Comparison of ENCODE assay signal across 8 cellular contexts in genomic region chr7:66075590-66076458, GRCh38. TPM values are rescaled to one million over a fixed set of nuclear protein-coding genes. Genes with fewer than 3 reads are reported as not detected.
A peak's percentile ranks its signal among the peaks of the same experiment; 100 is the strongest.
DNase-seq lines count a peak whose midpoint lies in the region; ATAC-seq, FAIRE-seq and TF ChIP-seq lines count a peak whose summit lies in the region.

Gene ASL, plus strand, starts transcription at chr7:66075819. Its CDS starts 263 bp downstream, at chr7:66076082.

- H3K4me3 ChIP-seq in bronchial epithelial cell (ENCODE audit: low read depth, low read length) (peak within 1 kb of the TSS; percentile 95), smooth muscle cell (peak within 1 kb of the TSS; percentile 90)

- H3K4me2 ChIP-seq in smooth muscle cell = peak within 1 kb of the TSS; percentile 97

- peak within 1 kb of the TSS; percentile 96 for H3K27ac Mint-ChIP-seq in WTC11

- peak; percentile 98 for ATAC-seq in GM18868 (IDR thresholded peaks at IDR 0.05; ENCODE audit: unreplicated experiment)
- peak; percentile 99 for ATAC-seq in HG03103 (IDR thresholded peaks at IDR 0.05; ENCODE audit: low read depth, unreplicated experiment)
- peak; percentile 99 for ATAC-seq in WTC11

- peaks cover 11% of the 10 kb centered on the region for H3K79me2 ChIP-seq in smooth muscle cell (ENCODE audit: low read depth)

- DNase-seq in ACHN (peak; percentile 96), NCI-H2227 (lab: John Stamatoyannopoulos, UW; ENCODE audit: unreplicated experiment) (peak; percentile 97), WTC11 (ENCODE audit: low spot score) (peak; percentile 96), bronchial epithelial cell (ENCODE audit: low read depth) (peak; percentile 79), iPS-NIHi7 (ENCODE audit: extremely low spot score) (peak; percentile 100), smooth muscle cell (lab: John Stamatoyannopoulos, UW; ENCODE audit: unreplicated experiment) (peak; percentile 74)

- peaks cover 2% of the 10 kb centered on the region for H3K36me3 ChIP-seq in bronchial epithelial cell (ENCODE audit: control insufficient read depth, insufficient read depth, low read length)
- H3K36me3 ChIP-seq in smooth muscle cell (ENCODE audit: low read depth) = no peaks in the 10 kb centered on the region

- 1% methylated on average over 42 of the region's 67 CpGs for WGBS in smooth muscle cell (ENCODE audit: low lambda C conversion rate)

- H3F3A ChIP-seq in smooth muscle cell (ENCODE audit: low read depth) = no peaks in the 10 kb centered on the region

- H3K9ac ChIP-seq in smooth muscle cell (ENCODE audit: low read depth) = peak within 1 kb of the TSS; percentile 71

- no peaks in the 10 kb centered on the region for H3K9me3 ChIP-seq in smooth muscle cell (replicated peaks; ENCODE audit: low read depth)

- H2AFZ ChIP-seq in smooth muscle cell (ENCODE audit: low read depth) = peak within 1 kb of the TSS; percentile 91

- H3K9me3 Mint-ChIP-seq in WTC11 = no peaks in the 10 kb centered on the region

- no peak for FAIRE-seq in bronchial epithelial cell (lab: Jason Lieb, UNC)

- H3K4me1 Mint-ChIP-seq in WTC11 = peaks cover 8% of the 10 kb centered on the region

- H3K27me3 ChIP-seq in bronchial epithelial cell (ENCODE audit: control insufficient read depth, insufficient read depth, low read length) (no peaks in the 10 kb centered on the region), smooth muscle cell (ENCODE audit: low read depth) (no peaks in the 10 kb centered on the region)

- peaks cover 5% of the 10 kb centered on the region for H3K4me1 ChIP-seq in smooth muscle cell (ENCODE audit: low read depth)

- peaks cover 3% of the 10 kb centered on the region; the same call in 1 of the 2 replicates for H3K27me3 Mint-ChIP-seq in WTC11 (ENCODE audit: low read depth)

- in situ Hi-C loops in ACHN (cut with HindIII; ENCODE audit: low pct_ligation_motif_present, low pct_unique_long_range_greater_than_20kb, low sequenced_read_pairs) = no loop called here

- POLR2A ChIA-PET in WTC11 (lab: Charles Lee) = interaction anchor here (0.6 to 1.5 kb wide), 6 partner anchors 32 to 617 kb away, joined by 3 to 7 read pairs (median 4); partner anchors contain the start of gene TPST1

- H3K36me3 Mint-ChIP-seq in WTC11 = no peaks in the 10 kb centered on the region

- CTCF ChIA-PET in WTC11 (lab: Charles Lee) = interaction anchor here (0.5 to 2.0 kb wide), 4 partner anchors 8 to 338 kb away, joined by 3 to 8 read pairs (median 4); no protein-coding TSS in a partner anchor

- no peak within 1 kb of the TSS for H3K27ac ChIP-seq in smooth muscle cell (ENCODE audit: low read depth)

- peak within 1 kb of the TSS; percentile 83 for H3K4me3 Mint-ChIP-seq in WTC11

- TF ChIP-seq CTCF in WTC11 (IDR thresholded peaks at IDR 0.05) (no peak), bronchial epithelial cell (IDR thresholded peaks at IDR 0.05; ENCODE audit: insufficient read depth, low read length, severe bottlenecking) (no peak), smooth muscle cell (IDR thresholded peaks at IDR 0.05; ENCODE audit: borderline replicate concordance, insufficient read depth, poor library complexity, severe bottlenecking) (no peak)

- H4K20me1 ChIP-seq in smooth muscle cell (ENCODE audit: low read depth) = no peaks in the 10 kb centered on the region

TF ChIP-seq in WTC11, 78 proteins besides CTCF, POLR2A, EP300 and RAD21 (continues in another document):
- TF ChIP-seq GABPB1 (CRISPR knock-in tag; IDR thresholded peaks at IDR 0.05) (peak; percentile 80), TCF7 (CRISPR knock-in tag; IDR thresholded peaks at IDR 0.05; ENCODE audit: low read depth) (no peak), SP1 (CRISPR knock-in tag; conservative IDR thresholded peaks at IDR 0.05) (peak; percentile 98), ETV6 (CRISPR knock-in tag; IDR thresholded peaks at IDR 0.05) (peak; percentile 67; the same call in 1 of the 2 replicates), MYBL2 (CRISPR knock-in tag; IDR thresholded peaks at IDR 0.05) (peak; percentile 79; the same call in 1 of the 2 replicates), ZNF138 (CRISPR knock-in tag; conservative IDR thresholded peaks at IDR 0.05) (no peak), SMAD4 (CRISPR knock-in tag; IDR thresholded peaks at IDR 0.05) (no peak), MAX (CRISPR knock-in tag; IDR thresholded peaks at IDR 0.05) (peak; percentile 74), ESRRA (CRISPR knock-in tag; IDR thresholded peaks at IDR 0.05; ENCODE audit: borderline replicate concordance) (0 out of 2 replicates have a peak, but pooled peaks have one; percentile 34), RELA (CRISPR knock-in tag; IDR thresholded peaks at IDR 0.05; ENCODE audit: borderline replicate concordance) (peak; percentile 59; the same call in 1 of the 2 replicates), ZNF232 (CRISPR knock-in tag; IDR thresholded peaks at IDR 0.05) (peak; percentile 67; the same call in 1 of the 2 replicates), CREB1 (CRISPR knock-in tag; IDR thresholded peaks at IDR 0.05) (peak; percentile 40; the same call in 1 of the 2 replicates), ZNF416 (CRISPR knock-in tag; IDR thresholded peaks at IDR 0.05) (peak; percentile 56; the same call in 1 of the 2 replicates), NFYB (CRISPR knock-in tag; conservative IDR thresholded peaks at IDR 0.05; ENCODE audit: low read depth) (peak; percentile 91)
- TF ChIP-seq, protein P1, sequence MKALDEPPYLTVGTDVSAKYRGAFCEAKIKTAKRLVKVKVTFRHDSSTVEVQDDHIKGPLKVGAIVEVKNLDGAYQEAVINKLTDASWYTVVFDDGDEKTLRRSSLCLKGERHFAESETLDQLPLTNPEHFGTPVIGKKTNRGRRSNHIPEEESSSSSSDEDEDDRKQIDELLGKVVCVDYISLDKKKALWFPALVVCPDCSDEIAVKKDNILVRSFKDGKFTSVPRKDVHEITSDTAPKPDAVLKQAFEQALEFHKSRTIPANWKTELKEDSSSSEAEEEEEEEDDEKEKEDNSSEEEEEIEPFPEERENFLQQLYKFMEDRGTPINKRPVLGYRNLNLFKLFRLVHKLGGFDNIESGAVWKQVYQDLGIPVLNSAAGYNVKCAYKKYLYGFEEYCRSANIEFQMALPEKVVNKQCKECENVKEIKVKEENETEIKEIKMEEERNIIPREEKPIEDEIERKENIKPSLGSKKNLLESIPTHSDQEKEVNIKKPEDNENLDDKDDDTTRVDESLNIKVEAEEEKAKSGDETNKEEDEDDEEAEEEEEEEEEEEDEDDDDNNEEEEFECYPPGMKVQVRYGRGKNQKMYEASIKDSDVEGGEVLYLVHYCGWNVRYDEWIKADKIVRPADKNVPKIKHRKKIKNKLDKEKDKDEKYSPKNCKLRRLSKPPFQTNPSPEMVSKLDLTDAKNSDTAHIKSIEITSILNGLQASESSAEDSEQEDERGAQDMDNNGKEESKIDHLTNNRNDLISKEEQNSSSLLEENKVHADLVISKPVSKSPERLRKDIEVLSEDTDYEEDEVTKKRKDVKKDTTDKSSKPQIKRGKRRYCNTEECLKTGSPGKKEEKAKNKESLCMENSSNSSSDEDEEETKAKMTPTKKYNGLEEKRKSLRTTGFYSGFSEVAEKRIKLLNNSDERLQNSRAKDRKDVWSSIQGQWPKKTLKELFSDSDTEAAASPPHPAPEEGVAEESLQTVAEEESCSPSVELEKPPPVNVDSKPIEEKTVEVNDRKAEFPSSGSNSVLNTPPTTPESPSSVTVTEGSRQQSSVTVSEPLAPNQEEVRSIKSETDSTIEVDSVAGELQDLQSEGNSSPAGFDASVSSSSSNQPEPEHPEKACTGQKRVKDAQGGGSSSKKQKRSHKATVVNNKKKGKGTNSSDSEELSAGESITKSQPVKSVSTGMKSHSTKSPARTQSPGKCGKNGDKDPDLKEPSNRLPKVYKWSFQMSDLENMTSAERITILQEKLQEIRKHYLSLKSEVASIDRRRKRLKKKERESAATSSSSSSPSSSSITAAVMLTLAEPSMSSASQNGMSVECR (CRISPR knock-in tag; IDR thresholded peaks at IDR 0.05; ENCODE audit: borderline replicate concordance) = peak; percentile 90; the same call in 1 of the 2 replicates
- TF ChIP-seq, protein P2, sequence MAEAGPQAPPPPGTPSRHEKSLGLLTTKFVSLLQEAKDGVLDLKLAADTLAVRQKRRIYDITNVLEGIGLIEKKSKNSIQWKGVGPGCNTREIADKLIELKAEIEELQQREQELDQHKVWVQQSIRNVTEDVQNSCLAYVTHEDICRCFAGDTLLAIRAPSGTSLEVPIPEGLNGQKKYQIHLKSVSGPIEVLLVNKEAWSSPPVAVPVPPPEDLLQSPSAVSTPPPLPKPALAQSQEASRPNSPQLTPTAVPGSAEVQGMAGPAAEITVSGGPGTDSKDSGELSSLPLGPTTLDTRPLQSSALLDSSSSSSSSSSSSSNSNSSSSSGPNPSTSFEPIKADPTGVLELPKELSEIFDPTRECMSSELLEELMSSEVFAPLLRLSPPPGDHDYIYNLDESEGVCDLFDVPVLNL (CRISPR knock-in tag; IDR thresholded peaks at IDR 0.05; ENCODE audit: borderline replicate concordance, low read depth) = peak; percentile 59; the same call in 1 of the 2 replicates
- TF ChIP-seq, protein P3, sequence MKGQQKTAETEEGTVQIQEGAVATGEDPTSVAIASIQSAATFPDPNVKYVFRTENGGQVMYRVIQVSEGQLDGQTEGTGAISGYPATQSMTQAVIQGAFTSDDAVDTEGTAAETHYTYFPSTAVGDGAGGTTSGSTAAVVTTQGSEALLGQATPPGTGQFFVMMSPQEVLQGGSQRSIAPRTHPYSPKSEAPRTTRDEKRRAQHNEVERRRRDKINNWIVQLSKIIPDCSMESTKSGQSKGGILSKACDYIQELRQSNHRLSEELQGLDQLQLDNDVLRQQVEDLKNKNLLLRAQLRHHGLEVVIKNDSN (CRISPR knock-in tag; IDR thresholded peaks at IDR 0.05) = peak; percentile 42; the same call in 1 of the 2 replicates
- TF ChIP-seq, protein P4, sequence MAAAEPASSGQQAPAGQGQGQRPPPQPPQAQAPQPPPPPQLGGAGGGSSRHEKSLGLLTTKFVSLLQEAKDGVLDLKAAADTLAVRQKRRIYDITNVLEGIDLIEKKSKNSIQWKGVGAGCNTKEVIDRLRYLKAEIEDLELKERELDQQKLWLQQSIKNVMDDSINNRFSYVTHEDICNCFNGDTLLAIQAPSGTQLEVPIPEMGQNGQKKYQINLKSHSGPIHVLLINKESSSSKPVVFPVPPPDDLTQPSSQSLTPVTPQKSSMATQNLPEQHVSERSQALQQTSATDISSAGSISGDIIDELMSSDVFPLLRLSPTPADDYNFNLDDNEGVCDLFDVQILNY (CRISPR knock-in tag; IDR thresholded peaks at IDR 0.05) = peak; percentile 67; the same call in 1 of the 2 replicates

RNA-seq across cellular contexts. Expression of gene ASL, which starts in this region (rescaled TPM):
- 29.5 to 31.9 TPM (median 29.8 TPM) in 3 replicates for total RNA-seq in WTC11 (2021)
- total RNA-seq in bronchial epithelial cell = 37.9 and 41.2 TPM in 2 replicates
- 12.3 and 12.4 TPM in 2 replicates for total RNA-seq in smooth muscle cell
- 26.1 and 31.5 TPM in 2 replicates for polyA plus RNA-seq in smooth muscle cell
